27 cellular contexts compared by ENCODE assay signal in the genomic region with DNA sequence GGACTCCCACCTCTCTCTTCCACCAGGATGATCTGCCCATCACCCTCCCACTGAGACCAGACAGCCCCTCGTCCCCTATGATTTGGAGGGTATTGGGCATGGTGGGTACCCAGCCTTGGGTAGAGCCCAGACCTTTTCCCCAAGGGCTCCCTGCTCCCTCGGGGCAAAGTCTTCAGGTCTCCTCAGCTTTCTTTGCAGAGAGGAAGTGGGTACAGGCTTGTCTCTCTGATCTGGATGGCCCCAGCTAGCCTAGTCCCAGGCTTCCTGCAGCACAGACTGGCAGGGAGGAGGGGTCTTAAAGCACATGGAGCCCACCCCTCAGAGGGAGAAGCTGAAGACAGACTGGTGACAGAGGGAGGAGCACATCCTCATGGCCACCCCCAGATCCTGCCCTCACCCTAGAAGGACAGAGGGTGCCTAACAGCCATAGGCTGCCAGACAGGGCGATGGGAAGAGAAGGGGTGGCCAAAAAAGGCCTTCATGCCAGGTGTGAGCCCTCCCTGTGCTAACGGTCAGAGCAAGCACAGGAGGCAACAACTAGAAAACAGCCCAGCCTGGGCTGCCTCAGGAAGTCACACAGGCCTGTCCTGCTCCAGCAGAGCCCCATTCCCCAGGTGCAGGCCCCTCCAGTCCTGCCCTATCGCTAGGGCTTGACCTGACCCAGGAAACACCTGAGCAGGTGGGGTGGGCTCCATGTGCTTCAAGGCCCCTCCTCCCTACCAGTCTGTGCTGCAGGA. TPM values are rescaled to one million over a fixed set of nuclear protein-coding genes. Genes with fewer than 3 reads are reported as not detected.
DNase-seq lines count a peak whose midpoint lies in the region; ATAC-seq, FAIRE-seq and TF ChIP-seq lines count a peak whose summit lies in the region.
"Had no signal": no experiment of that assay in that cellular context is flagged by ENCODE, and none has a peak within 500 bp of the region (broad histone marks: within the 10 kb centered on the region; RNA-seq: fewer than 3 reads in every experiment).

No MANE protein-coding gene starts in this region.

- H3K4me1 Mint-ChIP-seq in effector memory CD8-positive, alpha-beta T cell (ENCODE audit: low read depth in 2 of 2) = peaks cover 0 to 2% of the 10 kb centered on the region in 2 donors

- H3K4me2 ChIP-seq in OCI-LY7 (ENCODE audit: low read length) = peak overlapping the region; percentile 23

- 81 to 90% (median 87%) methylated on average over 5 of the region's 5 CpGs for WGBS in ovary, 3 donors
- WGBS in esophagus muscularis mucosa = 78% methylated on average over 5 of the region's 5 CpGs

- POLR2A ChIA-PET in OCI-LY7 (lab: Charles Lee) = no interaction called here

- TF ChIP-seq EP300 in ovary (IDR thresholded peaks at IDR 0.05) = no peak
- TF ChIP-seq EP300 in esophagus muscularis mucosa (IDR thresholded peaks at IDR 0.05) = no peak

- H3K9me3 ChIP-seq in OCI-LY7 (ENCODE audit: low read length) (no peaks in the 10 kb centered on the region), ovary (no peaks in the 10 kb centered on the region), esophagus muscularis mucosa (no peaks in the 10 kb centered on the region)
- H3K9me3 ChIP-seq: right atrium auricular region had no signal

- H3K79me2 ChIP-seq in OCI-LY7 (ENCODE audit: insufficient read depth, low read depth, low read length) = no peaks in the 10 kb centered on the region
- H3K79me2 ChIP-seq: parathyroid adenoma had no signal

- TF ChIP-seq CTCF in OCI-LY7 (conservative IDR thresholded peaks at IDR 0.05; ENCODE audit: low read length) (no peak), ovary (IDR thresholded peaks at IDR 0.05) (no peak), omental fat pad (IDR thresholded peaks at IDR 0.05) (no peak), esophagus muscularis mucosa (IDR thresholded peaks at IDR 0.05) (no peak)

- H3K4me1 ChIP-seq in OCI-LY7 (ENCODE audit: insufficient read depth, low read length, poor library complexity, severe bottlenecking) (peaks cover 34% of the 10 kb centered on the region), ovary (ENCODE audit: insufficient read depth) (peaks cover 35% of the 10 kb centered on the region), esophagus muscularis mucosa (peaks cover 0 to 23% (median 19%) of the 10 kb centered on the region in 4 donors)
- H3K4me1 ChIP-seq: parathyroid adenoma had no signal

- peak overlapping the region; percentile 21 to 25 for H3K27ac Mint-ChIP-seq in effector memory CD8-positive, alpha-beta T cell
- H3K27ac Mint-ChIP-seq: activated naive CD8-positive, alpha-beta T cell; activated T-helper 2 cell treated with anti-CD3 and anti-CD28 coated beads, Interferon-gamma antibody, Interleukin-2, Interleukin-4, amounts not matched to agents 10 μg/mL and 5 μg/mL and 100 μg/mL, durations not matched to agents 14 hours and 24 hours and 36 hours; HFFc6; naive B cell had no signal

- no peak overlapping the region for H3K4me3 ChIP-seq in OCI-LY7 (ENCODE audit: low read depth, low read length, poor library complexity, severe bottlenecking)
- H3K4me3 ChIP-seq in ovary = no peak overlapping the region
- H3K4me3 ChIP-seq in esophagus muscularis mucosa = no peak overlapping the region
- H3K4me3 ChIP-seq: GM23248, right atrium auricular region had no signal

- peak overlapping the region; percentile 56; the same call in 1 of the 2 replicates for H2AFZ ChIP-seq in OCI-LY7 (ENCODE audit: low read length)
- H2AFZ ChIP-seq: GM23248, parathyroid adenoma had no signal

- no peaks in the 10 kb centered on the region for H3K9me3 Mint-ChIP-seq in effector memory CD8-positive, alpha-beta T cell
- H3K9me3 Mint-ChIP-seq: activated T-helper 2 cell treated with anti-CD3 and anti-CD28 coated beads, Interferon-gamma antibody, Interleukin-2, Interleukin-4, amounts not matched to agents 10 μg/mL and 5 μg/mL and 100 μg/mL, durations not matched to agents 14 hours and 24 hours and 36 hours; HFFc6 had no signal

- no peak for DNase-seq in GM12891 (ENCODE audit: insufficient read length, low spot score)
- peak; percentile 48 for DNase-seq in OCI-LY7 (ENCODE audit: low spot score)
- DNase-seq in effector memory CD8-positive, alpha-beta T cell = no peak
- no peak for DNase-seq in ovary
- no peak for DNase-seq in omental fat pad (ENCODE audit: low spot score)
- DNase-seq in inferior parietal cortex (ENCODE audit: extremely low spot score) = no peak
- no peak for DNase-seq in esophagus muscularis mucosa (ENCODE audit: extremely low spot score)
- DNase-seq: activated CD4-positive, alpha-beta T cell treated with anti-CD3 and anti-CD28 coated beads, Interleukin-2, amount 50 U/mL, for 1 hour; activated CD8-positive, alpha-beta memory T cell treated with anti-CD3 and anti-CD28 coated beads, Interleukin-2, amount 50 U/mL, for 48 hours; cerebellar nuclear complex; HFFc6; naive B cell; NCI-H1694 treated with DMSO at 0.1 percent for 48 hours; NCI-H526 treated with DMSO at 0.1 percent for 48 hours; stimulated activated CD4-positive, alpha-beta T cell treated with anti-CD3 and anti-CD28 coated beads, Interleukin-4, amount 100 ng/mL, for 4 hours; stimulated activated naive CD4-positive, alpha-beta T cell had no signal

- TF ChIP-seq POLR2A in GM12891 (IDR thresholded peaks at IDR 0.05; ENCODE audit: low read depth, low read length) (no peak), ovary (IDR thresholded peaks at IDR 0.05) (no peak), esophagus muscularis mucosa (IDR thresholded peaks at IDR 0.05; ENCODE audit: low read depth) (no peak)

- H3K27me3 Mint-ChIP-seq in effector memory CD8-positive, alpha-beta T cell = no peaks in the 10 kb centered on the region
- H3K27me3 Mint-ChIP-seq: activated naive CD8-positive, alpha-beta T cell; naive B cell had no signal

- intact Hi-C loops in OCI-LY7 (cut with micrococcal nuclease; ENCODE audit: unreplicated experiment) (no loop called here), ovary (cut with DNase I) (no loop called here), esophagus muscularis mucosa (cut with DNase I) (no loop called here)

- H3K36me3 ChIP-seq in OCI-LY7 (ENCODE audit: insufficient read depth, low read length) (no peaks in the 10 kb centered on the region), ovary (no peaks in the 10 kb centered on the region), esophagus muscularis mucosa (no peaks in the 10 kb centered on the region)
- H3K36me3 ChIP-seq: right atrium auricular region had no signal

- no peak for ATAC-seq in effector memory CD8-positive, alpha-beta T cell (replicated peaks)
- no peak for ATAC-seq in omental fat pad (ENCODE audit: low FRiP score)
- no peak for ATAC-seq in HG03457 (IDR thresholded peaks at IDR 0.05; ENCODE audit: unreplicated experiment)

- H3K36me3 Mint-ChIP-seq in effector memory CD8-positive, alpha-beta T cell (ENCODE audit: insufficient read depth) = no peaks in the 10 kb centered on the region
- H3K36me3 Mint-ChIP-seq: activated naive CD8-positive, alpha-beta T cell; naive B cell had no signal

- no peaks in the 10 kb centered on the region for H4K20me1 ChIP-seq in OCI-LY7 (ENCODE audit: insufficient read depth, low read length)

- CTCF ChIA-PET in OCI-LY7 (lab: Charles Lee; ENCODE audit: unreplicated experiment) = interaction anchor here (0.6 kb wide), 1 partner anchor 371 kb away, joined by 3 read pairs; no protein-coding TSS in a partner anchor

- H3K4me3 Mint-ChIP-seq in effector memory CD8-positive, alpha-beta T cell = no peak overlapping the region
- H3K4me3 Mint-ChIP-seq: activated naive CD8-positive, alpha-beta T cell; HFFc6 had no signal

- no peaks in the 10 kb centered on the region for H3K9me2 ChIP-seq in OCI-LY7 (ENCODE audit: insufficient read depth, low read length)

- peak overlapping the region; percentile 20 for H3K27ac ChIP-seq in OCI-LY7 (ENCODE audit: low read depth, low read length, poor library complexity, severe bottlenecking)
- H3K27ac ChIP-seq in ovary = peak overlapping the region; percentile 45 to 88
- peak overlapping the region in 1 of 4 donors; percentile 64 for H3K27ac ChIP-seq in esophagus muscularis mucosa (replicated peaks in 1 of 4)
- H3K27ac ChIP-seq: epithelial cell of prostate, GM23248, parathyroid adenoma, right atrium auricular region had no signal

- no TSS peak for BruUV-seq in OCI-LY7 (replicated peaks; lab: Mats Ljungman, UMichigan)

- no peaks in the 10 kb centered on the region for H3K27me3 ChIP-seq in ovary
- H3K27me3 ChIP-seq in esophagus muscularis mucosa = no peaks in the 10 kb centered on the region
- H3K27me3 ChIP-seq: right atrium auricular region had no signal

- FAIRE-seq in GM12891 (lab: Jason Lieb, UNC) = no peak
- FAIRE-seq: RCC 7860 had no signal

TF ChIP-seq in GM12891, 5 proteins besides CTCF, POLR2A, EP300 and RAD21:
- TF ChIP-seq SPI1 (IDR thresholded peaks at IDR 0.05; ENCODE audit: low read depth, low read length) (peak; percentile 42), TAF1 (IDR thresholded peaks at IDR 0.05; ENCODE audit: low read depth, low read length) (no peak)

RNA-seq across cellular contexts. Expression of a gene that starts 30.4 kb away (rescaled TPM):
- polyA plus RNA-seq in GM12891 (2012; ENCODE audit: low read depth, missing spikeins) = not detected
- total RNA-seq in OCI-LY7 (2014; rRNA removed; shearing (Covaris generic)) = not detected in 2 replicates
- total RNA-seq in OCI-LY7 (2022) = not detected in 2 replicates
- not detected for total RNA-seq in ovary
- polyA plus RNA-seq in ovary = not detected
- total RNA-seq in omental fat pad = under 1 TPM in 1 of 4 donors, not detected in 3; 0.56 TPM
- not detected for total RNA-seq in esophagus muscularis mucosa
- total RNA-seq: activated T-helper 2 cell treated with anti-CD3 and anti-CD28 coated beads, Interferon-gamma antibody, Interleukin-2, Interleukin-4, amounts not matched to agents 10 μg/mL and 5 μg/mL and 100 μg/mL, durations not matched to agents 14 hours and 24 hours and 36 hours; GM23248; HFFc6; left colon; right atrium auricular region; SK-MEL-5 had no signal
- polyA plus RNA-seq: GM23248, thymus had no signal
